11 cellular contexts compared by ENCODE assay signal in the genomic region with DNA sequence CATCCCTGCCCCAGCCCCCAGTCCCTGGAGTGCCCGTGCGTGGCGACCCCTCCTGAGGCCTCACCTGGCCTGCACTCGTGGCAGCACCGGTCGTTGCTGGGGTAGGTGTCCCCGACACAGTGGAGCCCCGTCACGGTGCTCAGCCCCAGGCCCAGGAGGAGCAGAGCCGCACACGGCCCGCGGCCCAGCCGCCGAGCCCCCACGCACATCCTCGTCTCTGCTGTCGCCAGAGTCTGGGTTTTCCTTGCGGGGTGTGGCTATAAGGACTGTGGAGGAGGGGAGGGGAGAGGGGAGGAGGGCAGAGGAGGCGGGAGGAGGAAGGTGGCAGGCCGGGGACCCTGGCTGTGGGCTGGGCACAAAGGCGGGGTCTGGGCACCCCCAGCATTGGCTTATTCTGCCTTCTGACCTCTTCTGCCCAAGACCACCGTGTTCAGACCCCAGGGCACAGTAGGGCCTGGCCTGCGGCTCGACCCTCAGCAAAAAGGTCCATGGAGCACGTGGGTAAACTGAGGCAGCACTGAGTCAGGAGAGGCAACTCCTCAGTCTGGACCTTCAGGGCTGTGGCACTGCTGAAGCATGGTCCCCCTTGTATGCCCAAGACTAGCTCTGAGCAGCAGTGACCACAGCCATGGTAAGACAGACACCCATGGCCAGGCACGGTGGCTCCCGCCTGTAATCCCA. TPM values are rescaled to one million over a fixed set of nuclear protein-coding genes. Genes with fewer than 3 reads are reported as not detected.
DNase-seq lines count a peak whose midpoint lies in the region; ATAC-seq and TF ChIP-seq lines count a peak whose summit lies in the region.
"Had no signal": no experiment of that assay in that cellular context is flagged by ENCODE, and none has a peak within 500 bp of the region (broad histone marks: within the 10 kb centered on the region; RNA-seq: fewer than 3 reads in every experiment).

A gene (minus strand): TSS at position 235 of the 681 bp plus-strand sequence. CDS start 26 bp downstream, at position 209.

- H3K27me3 ChIP-seq in GM06990 (replicated peaks; ENCODE audit: control insufficient read depth, insufficient read depth, low read length) (no peaks in the 10 kb centered on the region), colonic mucosa (no peaks in the 10 kb centered on the region), spleen (replicated peaks in 1 of 7) (peaks cover 0 to 42% (median 0%) of the 10 kb centered on the region in 7 donors)

- intact Hi-C loops in T-helper 2 cell treated with Interferon-gamma antibody and Interleukin-4, amounts not matched to agents 100 ng/mL and 5 ng/mL, for 36 hours (cut with micrococcal nuclease): no loop called here
- intact Hi-C loops in colonic mucosa (cut with DNase I): no loop called here
- intact Hi-C loops in spleen (cut with DNase I; ENCODE audit: low total_unique reads): no loop called here

- H3K27ac ChIP-seq in colonic mucosa (no peak within 1 kb of the TSS), spleen (peak within 1 kb of the TSS in 7 of 8 donors; percentile 32 to 82 (median 75))

- H3K4me1 Mint-ChIP-seq in osteocyte (ENCODE audit: unreplicated experiment): peaks cover 29% of the 10 kb centered on the region

- H3K9ac ChIP-seq in colonic mucosa (ENCODE audit: low read depth in 2 of 2, low read length in 2 of 2): peak within 1 kb of the TSS in 1 of 2 donors; percentile 56

- no peak within 1 kb of the TSS for H3K4me3 Mint-ChIP-seq in osteocyte (ENCODE audit: unreplicated experiment)

- WGBS in spleen, 5 donors: 33 to 37% (median 35%) methylated on average over 5 to 28 of the region's 28 CpGs

- no peaks in the 10 kb centered on the region for H3K9me3 Mint-ChIP-seq in osteocyte (ENCODE audit: unreplicated experiment)

- H3K27me3 Mint-ChIP-seq in osteocyte (ENCODE audit: unreplicated experiment): no peaks in the 10 kb centered on the region

- no peaks in the 10 kb centered on the region for H3K4me1 ChIP-seq in colonic mucosa
- H3K4me1 ChIP-seq in spleen: peaks cover 34 to 79% (median 54%) of the 10 kb centered on the region in 6 donors
- H3K4me1 ChIP-seq: HAP-1 had no signal

- no peak within 1 kb of the TSS for H3K27ac Mint-ChIP-seq in osteocyte (ENCODE audit: unreplicated experiment)

- peak within 1 kb of the TSS; percentile 39 for H3K4me3 ChIP-seq in GM06990 (replicated peaks; ENCODE audit: low read depth, low read length)
- H3K4me3 ChIP-seq in colonic mucosa: peak within 1 kb of the TSS; percentile 14
- H3K4me3 ChIP-seq in spleen: peak within 1 kb of the TSS; percentile 22 to 64 (median 36)
- H3K4me3 ChIP-seq: HAP-1 had no signal

- DNase-seq in GM06990 (ENCODE audit: extremely low read depth, insufficient read length): no peak
- DNase-seq in colonic mucosa: no peak
- no peak for DNase-seq in spleen
- no peak for DNase-seq in osteocyte (ENCODE audit: extremely low spot score, unreplicated experiment)
- DNase-seq in hepatic stellate cell (ENCODE audit: low spot score): no peak
- DNase-seq in NCI-H2227 treated with DMSO at 0.1 percent for 48 hours (lab: John Stamatoyannopoulos, UW): no peak
- DNase-seq: NCI-H187, small intestine had no signal

- H3K9me3 ChIP-seq in colonic mucosa (no peaks in the 10 kb centered on the region), spleen (no peaks in the 10 kb centered on the region)
- H3K9me3 ChIP-seq: HAP-1 had no signal

- TF ChIP-seq POLR2A in spleen (IDR thresholded peaks at IDR 0.05): no peak

- no peak for ATAC-seq in HG03520 (IDR thresholded peaks at IDR 0.05; ENCODE audit: unreplicated experiment)

- H3K36me3 ChIP-seq in GM06990 (ENCODE audit: control insufficient read depth, insufficient read depth, low read length) (peaks cover 22% of the 10 kb centered on the region), colonic mucosa (peaks cover 13% of the 10 kb centered on the region), spleen (peaks cover 0 to 45% (median 27%) of the 10 kb centered on the region in 6 donors)

- no peak for TF ChIP-seq CTCF in GM06990 (IDR thresholded peaks at IDR 0.05; ENCODE audit: insufficient read depth, low read length, poor library complexity, severe bottlenecking)
- no peak for TF ChIP-seq CTCF in colonic mucosa (IDR thresholded peaks at IDR 0.05)
- no peak for TF ChIP-seq CTCF in spleen (IDR thresholded peaks at IDR 0.05 in 8 of 11, conservative IDR thresholded peaks at IDR 0.05 in 3 of 11)
- TF ChIP-seq CTCF in osteocyte (IDR thresholded peaks at IDR 0.05): no peak

- H3K36me3 Mint-ChIP-seq in osteocyte (ENCODE audit: unreplicated experiment): peaks cover 6% of the 10 kb centered on the region

RNA-seq across cellular contexts. Expression of the gene that starts here (rescaled TPM):
- total RNA-seq in T-helper 2 cell treated with Interferon-gamma antibody and Interleukin-4, amounts not matched to agents 100 ng/mL and 5 ng/mL, for 36 hours: 46.0 and 47.8 TPM in 2 replicates
- total RNA-seq in colonic mucosa (1 to 10 TPM; 1.2 to 2.3 TPM), spleen (10 to 100 TPM in 5 of 7 donors, 1 to 10 TPM in 2; 6.6 to 18.9 (median 12.5) TPM), osteocyte (0.19 TPM in 1 of 2 replicates, not detected in the other)
- 10 to 100 TPM; 14.7 to 23.4 (median 14.7) TPM for polyA plus RNA-seq in spleen
